ENCODE assay signal across 1 cellular context in the genomic region with DNA sequence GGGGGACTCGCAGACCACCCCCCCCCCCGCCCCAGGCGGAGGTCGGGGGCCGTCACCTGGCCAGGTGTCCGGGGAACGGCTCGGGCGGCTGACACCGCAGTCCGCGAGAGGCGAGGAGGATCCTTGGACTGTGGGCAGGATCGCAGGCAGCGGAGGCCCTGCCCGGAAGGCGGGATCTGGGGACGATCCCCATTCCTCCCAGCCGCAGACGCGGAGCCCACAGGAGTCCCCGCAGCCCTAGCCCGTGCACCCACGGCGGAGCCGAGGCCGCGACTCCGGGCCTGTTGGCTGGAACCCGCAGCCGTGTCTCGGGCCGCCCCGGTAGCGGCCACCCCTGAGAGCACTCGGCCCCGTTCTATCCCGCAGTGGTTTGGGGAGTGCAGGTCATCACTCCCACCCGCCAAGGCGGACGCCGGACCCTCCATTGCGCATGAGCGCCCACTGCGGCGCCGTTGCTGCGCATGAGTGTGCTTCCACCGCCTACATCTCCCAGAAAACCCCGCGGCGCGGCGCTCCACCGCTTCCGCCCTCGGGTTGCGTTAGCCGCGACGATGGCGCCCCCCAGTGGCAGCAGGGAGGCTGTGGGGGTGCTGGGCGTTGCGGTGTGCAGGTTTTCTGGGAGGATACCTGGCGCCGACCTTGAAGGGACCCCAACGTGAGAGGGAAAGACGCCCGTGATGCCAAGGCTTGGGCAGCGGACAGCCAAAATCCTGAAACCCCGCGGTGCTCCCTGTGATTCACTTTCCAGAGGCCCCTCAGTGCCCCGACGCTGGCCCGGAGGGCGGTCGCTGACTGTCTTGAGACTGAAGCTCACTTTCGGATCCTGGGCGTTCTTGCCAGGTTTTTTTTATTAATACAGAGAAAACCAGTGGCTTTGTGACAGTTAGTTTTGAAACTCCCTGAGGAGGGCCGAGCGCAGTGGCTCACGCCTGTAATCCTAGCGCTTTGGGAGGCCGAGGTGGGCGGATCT.
TF ChIP-seq lines count a peak whose summit lies in the region.

No MANE protein-coding gene starts in this region.

TF ChIP-seq in K562, 482 proteins besides CTCF, POLR2A, EP300 and RAD21 (continued from another document and continues in another):
- TF ChIP-seq, protein P1, sequence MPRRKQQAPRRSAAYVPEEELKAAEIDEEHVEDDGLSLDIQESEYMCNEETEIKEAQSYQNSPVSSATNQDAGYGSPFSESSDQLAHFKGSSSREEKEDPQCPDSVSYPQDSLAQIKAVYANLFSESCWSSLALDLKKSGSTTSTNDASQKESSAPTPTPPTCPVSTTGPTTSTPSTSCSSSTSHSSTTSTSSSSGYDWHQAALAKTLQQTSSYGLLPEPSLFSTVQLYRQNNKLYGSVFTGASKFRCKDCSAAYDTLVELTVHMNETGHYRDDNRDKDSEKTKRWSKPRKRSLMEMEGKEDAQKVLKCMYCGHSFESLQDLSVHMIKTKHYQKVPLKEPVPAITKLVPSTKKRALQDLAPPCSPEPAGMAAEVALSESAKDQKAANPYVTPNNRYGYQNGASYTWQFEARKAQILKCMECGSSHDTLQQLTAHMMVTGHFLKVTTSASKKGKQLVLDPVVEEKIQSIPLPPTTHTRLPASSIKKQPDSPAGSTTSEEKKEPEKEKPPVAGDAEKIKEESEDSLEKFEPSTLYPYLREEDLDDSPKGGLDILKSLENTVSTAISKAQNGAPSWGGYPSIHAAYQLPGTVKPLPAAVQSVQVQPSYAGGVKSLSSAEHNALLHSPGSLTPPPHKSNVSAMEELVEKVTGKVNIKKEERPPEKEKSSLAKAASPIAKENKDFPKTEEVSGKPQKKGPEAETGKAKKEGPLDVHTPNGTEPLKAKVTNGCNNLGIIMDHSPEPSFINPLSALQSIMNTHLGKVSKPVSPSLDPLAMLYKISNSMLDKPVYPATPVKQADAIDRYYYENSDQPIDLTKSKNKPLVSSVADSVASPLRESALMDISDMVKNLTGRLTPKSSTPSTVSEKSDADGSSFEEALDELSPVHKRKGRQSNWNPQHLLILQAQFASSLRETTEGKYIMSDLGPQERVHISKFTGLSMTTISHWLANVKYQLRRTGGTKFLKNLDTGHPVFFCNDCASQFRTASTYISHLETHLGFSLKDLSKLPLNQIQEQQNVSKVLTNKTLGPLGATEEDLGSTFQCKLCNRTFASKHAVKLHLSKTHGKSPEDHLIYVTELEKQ (CRISPR knock-in tag; IDR thresholded peaks at IDR 0.05): no peak
- TF ChIP-seq, protein P2, sequence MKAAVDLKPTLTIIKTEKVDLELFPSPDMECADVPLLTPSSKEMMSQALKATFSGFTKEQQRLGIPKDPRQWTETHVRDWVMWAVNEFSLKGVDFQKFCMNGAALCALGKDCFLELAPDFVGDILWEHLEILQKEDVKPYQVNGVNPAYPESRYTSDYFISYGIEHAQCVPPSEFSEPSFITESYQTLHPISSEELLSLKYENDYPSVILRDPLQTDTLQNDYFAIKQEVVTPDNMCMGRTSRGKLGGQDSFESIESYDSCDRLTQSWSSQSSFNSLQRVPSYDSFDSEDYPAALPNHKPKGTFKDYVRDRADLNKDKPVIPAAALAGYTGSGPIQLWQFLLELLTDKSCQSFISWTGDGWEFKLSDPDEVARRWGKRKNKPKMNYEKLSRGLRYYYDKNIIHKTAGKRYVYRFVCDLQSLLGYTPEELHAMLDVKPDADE (conservative IDR thresholded peaks at IDR 0.05; ENCODE audit: control insufficient read depth, low read depth, low read length): 0 out of 2 replicates have a peak, but pooled peaks have one; percentile 58
- peak; percentile 57 for TF ChIP-seq CREM (IDR thresholded peaks at IDR 0.05; ENCODE audit: low read depth)
- TF ChIP-seq, protein P3, sequence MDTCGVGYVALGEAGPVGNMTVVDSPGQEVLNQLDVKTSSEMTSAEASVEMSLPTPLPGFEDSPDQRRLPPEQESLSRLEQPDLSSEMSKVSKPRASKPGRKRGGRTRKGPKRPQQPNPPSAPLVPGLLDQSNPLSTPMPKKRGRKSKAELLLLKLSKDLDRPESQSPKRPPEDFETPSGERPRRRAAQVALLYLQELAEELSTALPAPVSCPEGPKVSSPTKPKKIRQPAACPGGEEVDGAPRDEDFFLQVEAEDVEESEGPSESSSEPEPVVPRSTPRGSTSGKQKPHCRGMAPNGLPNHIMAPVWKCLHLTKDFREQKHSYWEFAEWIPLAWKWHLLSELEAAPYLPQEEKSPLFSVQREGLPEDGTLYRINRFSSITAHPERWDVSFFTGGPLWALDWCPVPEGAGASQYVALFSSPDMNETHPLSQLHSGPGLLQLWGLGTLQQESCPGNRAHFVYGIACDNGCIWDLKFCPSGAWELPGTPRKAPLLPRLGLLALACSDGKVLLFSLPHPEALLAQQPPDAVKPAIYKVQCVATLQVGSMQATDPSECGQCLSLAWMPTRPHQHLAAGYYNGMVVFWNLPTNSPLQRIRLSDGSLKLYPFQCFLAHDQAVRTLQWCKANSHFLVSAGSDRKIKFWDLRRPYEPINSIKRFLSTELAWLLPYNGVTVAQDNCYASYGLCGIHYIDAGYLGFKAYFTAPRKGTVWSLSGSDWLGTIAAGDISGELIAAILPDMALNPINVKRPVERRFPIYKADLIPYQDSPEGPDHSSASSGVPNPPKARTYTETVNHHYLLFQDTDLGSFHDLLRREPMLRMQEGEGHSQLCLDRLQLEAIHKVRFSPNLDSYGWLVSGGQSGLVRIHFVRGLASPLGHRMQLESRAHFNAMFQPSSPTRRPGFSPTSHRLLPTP (IDR thresholded peaks at IDR 0.05; ENCODE audit: borderline replicate concordance, extremely low read depth, insufficient read length): no peak
- TF ChIP-seq, protein P4, sequence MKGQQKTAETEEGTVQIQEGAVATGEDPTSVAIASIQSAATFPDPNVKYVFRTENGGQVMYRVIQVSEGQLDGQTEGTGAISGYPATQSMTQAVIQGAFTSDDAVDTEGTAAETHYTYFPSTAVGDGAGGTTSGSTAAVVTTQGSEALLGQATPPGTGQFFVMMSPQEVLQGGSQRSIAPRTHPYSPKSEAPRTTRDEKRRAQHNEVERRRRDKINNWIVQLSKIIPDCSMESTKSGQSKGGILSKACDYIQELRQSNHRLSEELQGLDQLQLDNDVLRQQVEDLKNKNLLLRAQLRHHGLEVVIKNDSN (CRISPR knock-in tag; IDR thresholded peaks at IDR 0.05): no peak
- TF ChIP-seq RB1 (IDR thresholded peaks at IDR 0.05; ENCODE audit: low read depth): peak; percentile 57; the same call in 1 of the 2 replicates
- no peak for TF ChIP-seq ZNF785 (CRISPR knock-in tag; IDR thresholded peaks at IDR 0.05)
- TF ChIP-seq NRF1 (conservative IDR thresholded peaks at IDR 0.05 in 1 of 2, IDR thresholded peaks at IDR 0.05 in 1 of 2): peak; percentile 94 to 95
- TF ChIP-seq, protein P5, sequence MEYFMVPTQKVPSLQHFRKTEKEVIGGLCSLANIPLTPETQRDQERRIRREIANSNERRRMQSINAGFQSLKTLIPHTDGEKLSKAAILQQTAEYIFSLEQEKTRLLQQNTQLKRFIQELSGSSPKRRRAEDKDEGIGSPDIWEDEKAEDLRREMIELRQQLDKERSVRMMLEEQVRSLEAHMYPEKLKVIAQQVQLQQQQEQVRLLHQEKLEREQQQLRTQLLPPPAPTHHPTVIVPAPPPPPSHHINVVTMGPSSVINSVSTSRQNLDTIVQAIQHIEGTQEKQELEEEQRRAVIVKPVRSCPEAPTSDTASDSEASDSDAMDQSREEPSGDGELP (CRISPR knock-in tag; IDR thresholded peaks at IDR 0.05; ENCODE audit: borderline replicate concordance): 0 out of 2 replicates have a peak, but pooled peaks have one; percentile 43
- TF ChIP-seq DPF2 (IDR thresholded peaks at IDR 0.05): no peak
- TF ChIP-seq IRF2 (CRISPR knock-in tag; IDR thresholded peaks at IDR 0.05): no peak
- TF ChIP-seq SRSF3 (IDR thresholded peaks at IDR 0.05; ENCODE audit: insufficient read depth, low read length): no peak
- TF ChIP-seq SMARCB1 (IDR thresholded peaks at IDR 0.05; ENCODE audit: insufficient read length, low read depth): no peak
- no peak for TF ChIP-seq HOXB6 (CRISPR knock-in tag; IDR thresholded peaks at IDR 0.05; ENCODE audit: borderline replicate concordance)
- TF ChIP-seq ZFP36 (IDR thresholded peaks at IDR 0.05; ENCODE audit: low read depth, low read length, partially characterized antibody): no peak
- no peak for TF ChIP-seq ZKSCAN8 (CRISPR knock-in tag; IDR thresholded peaks at IDR 0.05)
- TF ChIP-seq ZNF184 (CRISPR knock-in tag; IDR thresholded peaks at IDR 0.05): no peak
- TF ChIP-seq, protein P6, sequence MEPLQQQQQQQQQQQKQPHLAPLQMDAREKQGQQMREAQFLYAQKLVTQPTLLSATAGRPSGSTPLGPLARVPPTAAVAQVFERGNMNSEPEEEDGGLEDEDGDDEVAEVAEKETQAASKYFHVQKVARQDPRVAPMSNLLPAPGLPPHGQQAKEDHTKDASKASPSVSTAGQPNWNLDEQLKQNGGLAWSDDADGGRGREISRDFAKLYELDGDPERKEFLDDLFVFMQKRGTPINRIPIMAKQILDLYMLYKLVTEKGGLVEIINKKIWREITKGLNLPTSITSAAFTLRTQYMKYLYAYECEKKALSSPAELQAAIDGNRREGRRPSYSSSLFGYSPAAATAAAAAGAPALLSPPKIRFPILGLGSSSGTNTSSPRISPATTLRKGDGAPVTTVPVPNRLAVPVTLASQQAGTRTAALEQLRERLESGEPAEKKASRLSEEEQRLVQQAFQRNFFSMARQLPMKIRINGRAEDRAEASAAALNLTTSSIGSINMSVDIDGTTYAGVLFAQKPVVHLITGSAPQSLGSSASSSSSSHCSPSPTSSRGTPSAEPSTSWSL (CRISPR knock-in tag; IDR thresholded peaks at IDR 0.05; ENCODE audit: borderline replicate concordance): no peak
- no peak for TF ChIP-seq NCOA6 (IDR thresholded peaks at IDR 0.05)
- no peak for TF ChIP-seq ZNF174 (CRISPR knock-in tag; IDR thresholded peaks at IDR 0.05)
- TF ChIP-seq ARHGAP35 (IDR thresholded peaks at IDR 0.05; ENCODE audit: partially characterized antibody): no peak
- TF ChIP-seq, protein P7, sequence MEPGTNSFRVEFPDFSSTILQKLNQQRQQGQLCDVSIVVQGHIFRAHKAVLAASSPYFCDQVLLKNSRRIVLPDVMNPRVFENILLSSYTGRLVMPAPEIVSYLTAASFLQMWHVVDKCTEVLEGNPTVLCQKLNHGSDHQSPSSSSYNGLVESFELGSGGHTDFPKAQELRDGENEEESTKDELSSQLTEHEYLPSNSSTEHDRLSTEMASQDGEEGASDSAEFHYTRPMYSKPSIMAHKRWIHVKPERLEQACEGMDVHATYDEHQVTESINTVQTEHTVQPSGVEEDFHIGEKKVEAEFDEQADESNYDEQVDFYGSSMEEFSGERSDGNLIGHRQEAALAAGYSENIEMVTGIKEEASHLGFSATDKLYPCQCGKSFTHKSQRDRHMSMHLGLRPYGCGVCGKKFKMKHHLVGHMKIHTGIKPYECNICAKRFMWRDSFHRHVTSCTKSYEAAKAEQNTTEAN (CRISPR knock-in tag; IDR thresholded peaks at IDR 0.05): no peak
- no peak for TF ChIP-seq PHTF2 (CRISPR knock-in tag; IDR thresholded peaks at IDR 0.05)
- TF ChIP-seq SRSF1 (IDR thresholded peaks at IDR 0.05; ENCODE audit: low read depth, low read length): peak; percentile 93
- no peak for TF ChIP-seq JUNB (CRISPR knock-in tag; conservative IDR thresholded peaks at IDR 0.05)
- no peak for TF ChIP-seq GTF2F1 (IDR thresholded peaks at IDR 0.05; ENCODE audit: low read depth, low read length)
- no peak for TF ChIP-seq ZNF165 (CRISPR knock-in tag; IDR thresholded peaks at IDR 0.05; ENCODE audit: borderline replicate concordance)
- TF ChIP-seq ZNF143 (CRISPR knock-in tag; IDR thresholded peaks at IDR 0.05): peak; percentile 83
- TF ChIP-seq ETV5 (CRISPR knock-in tag; IDR thresholded peaks at IDR 0.05; ENCODE audit: low read depth): 0 out of 2 replicates have a peak, but pooled peaks have one; percentile 21
- no peak for TF ChIP-seq NCOA4 (IDR thresholded peaks at IDR 0.05; ENCODE audit: partially characterized antibody)
- TF ChIP-seq, protein P8, sequence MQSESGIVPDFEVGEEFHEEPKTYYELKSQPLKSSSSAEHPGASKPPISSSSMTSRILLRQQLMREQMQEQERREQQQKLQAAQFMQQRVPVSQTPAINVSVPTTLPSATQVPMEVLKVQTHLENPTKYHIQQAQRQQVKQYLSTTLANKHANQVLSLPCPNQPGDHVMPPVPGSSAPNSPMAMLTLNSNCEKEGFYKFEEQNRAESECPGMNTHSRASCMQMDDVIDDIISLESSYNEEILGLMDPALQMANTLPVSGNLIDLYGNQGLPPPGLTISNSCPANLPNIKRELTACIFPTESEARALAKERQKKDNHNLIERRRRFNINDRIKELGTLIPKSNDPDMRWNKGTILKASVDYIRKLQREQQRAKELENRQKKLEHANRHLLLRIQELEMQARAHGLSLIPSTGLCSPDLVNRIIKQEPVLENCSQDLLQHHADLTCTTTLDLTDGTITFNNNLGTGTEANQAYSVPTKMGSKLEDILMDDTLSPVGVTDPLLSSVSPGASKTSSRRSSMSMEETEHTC (IDR thresholded peaks at IDR 0.05): no peak
- TF ChIP-seq, protein P9, sequence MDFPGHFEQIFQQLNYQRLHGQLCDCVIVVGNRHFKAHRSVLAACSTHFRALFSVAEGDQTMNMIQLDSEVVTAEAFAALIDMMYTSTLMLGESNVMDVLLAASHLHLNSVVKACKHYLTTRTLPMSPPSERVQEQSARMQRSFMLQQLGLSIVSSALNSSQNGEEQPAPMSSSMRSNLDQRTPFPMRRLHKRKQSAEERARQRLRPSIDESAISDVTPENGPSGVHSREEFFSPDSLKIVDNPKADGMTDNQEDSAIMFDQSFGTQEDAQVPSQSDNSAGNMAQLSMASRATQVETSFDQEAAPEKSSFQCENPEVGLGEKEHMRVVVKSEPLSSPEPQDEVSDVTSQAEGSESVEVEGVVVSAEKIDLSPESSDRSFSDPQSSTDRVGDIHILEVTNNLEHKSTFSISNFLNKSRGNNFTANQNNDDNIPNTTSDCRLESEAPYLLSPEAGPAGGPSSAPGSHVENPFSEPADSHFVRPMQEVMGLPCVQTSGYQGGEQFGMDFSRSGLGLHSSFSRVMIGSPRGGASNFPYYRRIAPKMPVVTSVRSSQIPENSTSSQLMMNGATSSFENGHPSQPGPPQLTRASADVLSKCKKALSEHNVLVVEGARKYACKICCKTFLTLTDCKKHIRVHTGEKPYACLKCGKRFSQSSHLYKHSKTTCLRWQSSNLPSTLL (IDR thresholded peaks at IDR 0.05): no peak
- TF ChIP-seq ZBED1 (IDR thresholded peaks at IDR 0.05): no peak
- no peak for TF ChIP-seq ZNF41 (CRISPR knock-in tag; conservative IDR thresholded peaks at IDR 0.05)
- no peak for TF ChIP-seq NR1H2 (CRISPR knock-in tag; IDR thresholded peaks at IDR 0.05)
